In the genomic region with DNA sequence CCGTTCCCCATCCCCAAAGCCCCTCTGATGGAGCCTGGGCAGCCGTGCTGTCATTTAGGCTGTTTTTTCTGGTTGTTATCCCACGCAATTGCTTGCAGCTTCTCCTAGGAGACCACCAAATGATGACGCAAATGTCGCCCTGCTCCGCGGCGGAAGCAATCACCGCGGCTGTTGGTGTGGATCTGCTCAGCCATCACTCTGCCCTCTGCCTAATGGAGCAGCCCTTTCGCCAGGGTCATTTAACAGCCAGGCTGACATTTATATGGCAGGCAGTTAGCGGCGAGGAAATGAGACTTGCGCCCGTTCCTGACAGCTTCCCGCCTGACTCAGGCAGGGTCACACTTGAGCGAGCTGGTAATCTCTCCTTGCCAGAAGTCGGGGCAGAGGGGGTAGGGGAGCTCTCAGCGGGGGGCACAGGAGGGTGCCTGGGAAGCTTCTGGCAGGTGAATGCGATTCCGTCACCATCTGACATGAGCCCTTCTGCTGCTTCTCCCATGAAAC, we compare ENCODE assay signal across 14 cellular contexts.
A peak's percentile ranks its signal among the peaks of the same experiment; 100 is the strongest.
DNase-seq lines count a peak whose midpoint lies in the region; ATAC-seq, FAIRE-seq and TF ChIP-seq lines count a peak whose summit lies in the region.
"Had no signal": no experiment of that assay in that cellular context is flagged by ENCODE, and none has a peak within 500 bp of the region (broad histone marks: within the 10 kb centered on the region; RNA-seq: fewer than 3 reads in every experiment).

No MANE protein-coding gene starts in this region.

- peaks cover 32 to 33% (median 32%) of the 10 kb centered on the region in 3 donors for H3K27me3 Mint-ChIP-seq in CD14-positive monocyte (ENCODE audit: low read depth in 3 of 3)
- peaks cover 21% of the 10 kb centered on the region for H3K27me3 Mint-ChIP-seq in activated CD4-positive, alpha-beta memory T cell treated with anti-CD3 and anti-CD28 coated beads, Interleukin-2, amount 10 ng/mL, durations not matched to agents 7 days and 5 days

- H3K9me3 ChIP-seq in AG04450 (ENCODE audit: control insufficient read depth, insufficient read depth, low read length) (peaks cover 10% of the 10 kb centered on the region; the same call in 1 of the 2 replicates), SJCRH30 (replicated peaks) (no peaks in the 10 kb centered on the region)
- H3K9me3 ChIP-seq: breast epithelium had no signal

- TF ChIP-seq CTCF in AG04450 (IDR thresholded peaks at IDR 0.05; ENCODE audit: low read depth, low read length) (no peak), CD14-positive monocyte (IDR thresholded peaks at IDR 0.05) (no peak)

- POLR2A ChIA-PET in AG04450 (lab: Yijun Ruan, JAX) (no interaction called here), HEK293T (lab: Yijun Ruan, JAX) (no interaction called here)
- POLR2A ChIA-PET in activated CD4-positive, alpha-beta memory T cell treated with anti-CD3 and anti-CD28 coated beads, Interleukin-2, amount 10 ng/mL, durations not matched to agents 7 days and 5 days (lab: Charles Lee) = no interaction called here

- H3K27ac ChIP-seq in AG04450 (ENCODE audit: low read depth, low read length) (no peak overlapping the region), SJCRH30 (no peak overlapping the region)
- H3K27ac ChIP-seq: breast epithelium had no signal

- H3K4me3 Mint-ChIP-seq in CD14-positive monocyte = peak overlapping the region in 1 of 2 donors; percentile 73
- H3K4me3 Mint-ChIP-seq in activated CD4-positive, alpha-beta memory T cell treated with anti-CD3 and anti-CD28 coated beads, Interleukin-2, amount 10 ng/mL, durations not matched to agents 7 days and 5 days = no peak overlapping the region

- H3K27me3 ChIP-seq in AG04450 (ENCODE audit: control insufficient read depth, insufficient read depth, low read length) (peaks cover 10% of the 10 kb centered on the region), SJCRH30 (no peaks in the 10 kb centered on the region; the same call in 1 of the 2 replicates)

- peak overlapping the region in 3 of 7 donors; percentile 11 to 73 (median 15) for H3K27ac Mint-ChIP-seq in CD14-positive monocyte
- no peak overlapping the region for H3K27ac Mint-ChIP-seq in activated CD4-positive, alpha-beta memory T cell treated with anti-CD3 and anti-CD28 coated beads, Interleukin-2, amount 10 ng/mL, durations not matched to agents 7 days and 5 days

- no peaks in the 10 kb centered on the region for H3K36me3 ChIP-seq in SJCRH30
- H3K36me3 ChIP-seq: breast epithelium had no signal

- H3K4me1 ChIP-seq in SJCRH30 = peaks cover 28% of the 10 kb centered on the region
- H3K4me1 ChIP-seq: breast epithelium had no signal

- peaks cover 27% of the 10 kb centered on the region for H3K4me1 Mint-ChIP-seq in CD14-positive monocyte
- H3K4me1 Mint-ChIP-seq in activated CD4-positive, alpha-beta memory T cell treated with anti-CD3 and anti-CD28 coated beads, Interleukin-2, amount 10 ng/mL, durations not matched to agents 7 days and 5 days = no peaks in the 10 kb centered on the region

- H3K9me3 Mint-ChIP-seq in CD14-positive monocyte = peaks cover 0 to 3% (median 0%) of the 10 kb centered on the region in 7 donors
- no peaks in the 10 kb centered on the region for H3K9me3 Mint-ChIP-seq in activated CD4-positive, alpha-beta memory T cell treated with anti-CD3 and anti-CD28 coated beads, Interleukin-2, amount 10 ng/mL, durations not matched to agents 7 days and 5 days

- intact Hi-C loops in CD14-positive monocyte (cut with micrococcal nuclease) = no loop called here

- FAIRE-seq in islet of Langerhans (lab: Jason Lieb, UNC) = peak; percentile 97
- FAIRE-seq: D721Med, GM18507 had no signal

- no peak for DNase-seq in AG04450 (ENCODE audit: low read depth, low spot score)
- peak; percentile 49 for DNase-seq in HEK293T (ENCODE audit: extremely low spot score)
- peak; percentile 49 to 57 for DNase-seq in SJCRH30
- DNase-seq in CD14-positive monocyte (ENCODE audit: low spot score) = no peak
- no peak for DNase-seq in activated CD4-positive, alpha-beta memory T cell treated with anti-CD3 and anti-CD28 coated beads, Interleukin-2, amount 10 ng/mL, durations not matched to agents 7 days and 5 days
- DNase-seq: foreskin fibroblast, mammary epithelial cell, SIG-M5 had no signal

- ATAC-seq in HG02610 (IDR thresholded peaks at IDR 0.05; ENCODE audit: unreplicated experiment) (no peak), HG03354 (IDR thresholded peaks at IDR 0.05; ENCODE audit: poor library complexity, severe bottlenecking, unreplicated experiment) (no peak)

- CTCF ChIA-PET in AG04450 (lab: Charles Lee) (no interaction called here), HEK293T (lab: Yijun Ruan, JAX) (no interaction called here)
- CTCF ChIA-PET in activated CD4-positive, alpha-beta memory T cell treated with anti-CD3 and anti-CD28 coated beads, Interleukin-2, amount 10 ng/mL, durations not matched to agents 7 days and 5 days (lab: Charles Lee) = no interaction called here

- H3K36me3 Mint-ChIP-seq in CD14-positive monocyte = peaks cover 0 to 4% of the 10 kb centered on the region in 2 donors
- H3K36me3 Mint-ChIP-seq in activated CD4-positive, alpha-beta memory T cell treated with anti-CD3 and anti-CD28 coated beads, Interleukin-2, amount 10 ng/mL, durations not matched to agents 7 days and 5 days (ENCODE audit: low read depth) = no peaks in the 10 kb centered on the region

- H3K4me3 ChIP-seq in AG04450 (ENCODE audit: low read depth, low read length) (peak overlapping the region; percentile 21; the same call in 1 of the 2 replicates), SJCRH30 (peak overlapping the region; percentile 14; the same call in 1 of the 2 replicates)
- H3K4me3 ChIP-seq: breast epithelium had no signal

TF ChIP-seq in HEK293T, 16 proteins besides CTCF, POLR2A, EP300 and RAD21:
- TF ChIP-seq L3MBTL2 (conservative IDR thresholded peaks at IDR 0.05) = no peak
- TF ChIP-seq PKNOX1 (IDR thresholded peaks at IDR 0.05) = peak; percentile 87
TF ChIP-seq in HEK293T: peak in this region for 1.

Comparison
In these comparisons a context has a peak if more than half of its experiments do, and no peak if none do; other contexts are left out.
1. DNase-seq: peak in HEK293T (single experiment) and SJCRH30 (2 of 2); none in AG04450 (single experiment), CD14-positive monocyte (single experiment) and activated CD4-positive, alpha-beta memory T cell treated with anti-CD3 and anti-CD28 coated beads, Interleukin-2, amount 10 ng/mL, durations not matched to agents 7 days and 5 days (single experiment).